ENCODE assay signal across 1 cellular context in genomic region chr2:207624170-207625013, GRCh38.
TF ChIP-seq lines count a peak whose summit lies in the region.

No MANE protein-coding gene starts in this region.

TF ChIP-seq in HEK293, 187 proteins besides CTCF, POLR2A, EP300 and RAD21 (continued from another document):
- TF ChIP-seq PRDM4 (tag by site-specific recombination; IDR thresholded peaks at IDR 0.05) (no peak), ZNF223 (tag by site-specific recombination; IDR thresholded peaks at IDR 0.05) (no peak), ZNF155 (tag by site-specific recombination; IDR thresholded peaks at IDR 0.05) (no peak), ZNF776 (tag by site-specific recombination; IDR thresholded peaks at IDR 0.05; ENCODE audit: borderline replicate concordance) (no peak), ZNF514 (tag by site-specific recombination; IDR thresholded peaks at IDR 0.05) (no peak), ZIC2 (tag by site-specific recombination; IDR thresholded peaks at IDR 0.05) (no peak)
